ENCODE assay signal across 8 cellular contexts in genomic region chr20:20369353-20370086, GRCh38. TPM values are rescaled to one million over a fixed set of nuclear protein-coding genes. Genes with fewer than 3 reads are reported as not detected.
DNase-seq lines count a peak whose midpoint lies in the region; ATAC-seq and TF ChIP-seq lines count a peak whose summit lies in the region.

No MANE protein-coding gene starts in this region.

- H3K36me3 ChIP-seq in SK-N-MC (ENCODE audit: insufficient read depth, low read length): no peaks in the 10 kb centered on the region

- no peak for TF ChIP-seq CTCF in glutamatergic neuron (IDR thresholded peaks at IDR 0.05; ENCODE audit: partially characterized antibody, unreplicated experiment)

- H3K4me3 Mint-ChIP-seq in glutamatergic neuron (ENCODE audit: unreplicated experiment): peak overlapping the region; percentile 98
- peak overlapping the region; percentile 62 for H3K4me3 Mint-ChIP-seq in stimulated activated memory B cell treated with anti-CD40 and anti-IgM and Interleukin-4, amounts not matched to agents 10 μg/mL and 1 μg/mL and 100 μg/mL, for 72 hours

- peak overlapping the region; percentile 81 for H3K4me3 ChIP-seq in SK-N-MC

- H3K27ac Mint-ChIP-seq in glutamatergic neuron (ENCODE audit: unreplicated experiment): peak overlapping the region; percentile 100
- H3K27ac Mint-ChIP-seq in stimulated activated memory B cell treated with anti-CD40 and anti-IgM and Interleukin-4, amounts not matched to agents 10 μg/mL and 1 μg/mL and 100 μg/mL, for 72 hours: no peak overlapping the region

- H3K9me3 Mint-ChIP-seq in glutamatergic neuron (ENCODE audit: unreplicated experiment): peaks cover 47% of the 10 kb centered on the region
- H3K9me3 Mint-ChIP-seq in stimulated activated memory B cell treated with anti-CD40 and anti-IgM and Interleukin-4, amounts not matched to agents 10 μg/mL and 1 μg/mL and 100 μg/mL, for 72 hours: no peaks in the 10 kb centered on the region

- ATAC-seq in Right ventricle myocardium superior (ENCODE audit: poor library complexity) (peak; percentile 36), Right ventricle myocardium inferior (no peak), GM21390 (IDR thresholded peaks at IDR 0.05; ENCODE audit: unreplicated experiment) (no peak), HG03442 (IDR thresholded peaks at IDR 0.05; ENCODE audit: unreplicated experiment) (no peak)
- peak; percentile 48 for ATAC-seq in stimulated activated memory B cell treated with anti-CD40 and anti-IgM and Interleukin-4, amounts not matched to agents 10 μg/mL and 1 μg/mL and 100 μg/mL, for 72 hours

- intact Hi-C loops in Right ventricle myocardium superior (cut with DNase I) (loop anchor here (10.0 kb wide), 1 partner anchor 205 kb away; no protein-coding TSS in a partner anchor), Right ventricle myocardium inferior (cut with DNase I) (loop anchor here (10.0 kb wide), 1 partner anchor 95 kb away; no protein-coding TSS in a partner anchor)

- H3K9me3 ChIP-seq in SK-N-MC (ENCODE audit: low read depth, low read length): no peaks in the 10 kb centered on the region

- H3K27me3 Mint-ChIP-seq in glutamatergic neuron (ENCODE audit: unreplicated experiment): peaks cover 38% of the 10 kb centered on the region
- H3K27me3 Mint-ChIP-seq in stimulated activated memory B cell treated with anti-CD40 and anti-IgM and Interleukin-4, amounts not matched to agents 10 μg/mL and 1 μg/mL and 100 μg/mL, for 72 hours: peaks cover 77% of the 10 kb centered on the region

- no peak for DNase-seq in Right ventricle myocardium superior
- DNase-seq in Right ventricle myocardium inferior (ENCODE audit: missing footprints): no peak
- no peak for DNase-seq in SK-N-MC (ENCODE audit: low read depth, low spot score)
- peak; percentile 44 for DNase-seq in glutamatergic neuron
- no peak for DNase-seq in medulla oblongata (ENCODE audit: extremely low spot score)

- no peak overlapping the region for H3K9ac ChIP-seq in SK-N-MC (ENCODE audit: insufficient read length)

- H3K27ac ChIP-seq in SK-N-MC: no peak overlapping the region

- peaks cover 30% of the 10 kb centered on the region for H3K4me1 Mint-ChIP-seq in glutamatergic neuron (ENCODE audit: low read depth, unreplicated experiment)
- H3K4me1 Mint-ChIP-seq in stimulated activated memory B cell treated with anti-CD40 and anti-IgM and Interleukin-4, amounts not matched to agents 10 μg/mL and 1 μg/mL and 100 μg/mL, for 72 hours: peaks cover 13% of the 10 kb centered on the region

- peaks cover 35% of the 10 kb centered on the region for H3K36me3 Mint-ChIP-seq in glutamatergic neuron (ENCODE audit: unreplicated experiment)
- H3K36me3 Mint-ChIP-seq in stimulated activated memory B cell treated with anti-CD40 and anti-IgM and Interleukin-4, amounts not matched to agents 10 μg/mL and 1 μg/mL and 100 μg/mL, for 72 hours: no peaks in the 10 kb centered on the region

RNA-seq across cellular contexts. Expression of gene INSM1, which starts 1.6 kb away (rescaled TPM):
- total RNA-seq in Right ventricle myocardium superior: not detected
- total RNA-seq in Right ventricle myocardium inferior: not detected
- total RNA-seq in glutamatergic neuron (ENCODE audit: unreplicated experiment): 332 TPM

Comparison
In these comparisons a context has a peak if more than half of its experiments do, and no peak if none do; other contexts are left out.
1. ATAC-seq: peak in Right ventricle myocardium superior (single experiment) and stimulated activated memory B cell treated with anti-CD40 and anti-IgM and Interleukin-4, amounts not matched to agents 10 μg/mL and 1 μg/mL and 100 μg/mL, for 72 hours (single experiment); none in Right ventricle myocardium inferior (single experiment), GM21390 (single experiment) and HG03442 (single experiment).
2. RNA of gene INSM1, which starts 1.6 kb away (total RNA-seq): 332 TPM in glutamatergic neuron (single experiment); not detected in Right ventricle myocardium inferior (single experiment) and not detected in Right ventricle myocardium superior (single experiment); every median in the first group is over 100 times any median in the second.